In genomic region chr12:4751654-4752053, GRCh38 we compare ENCODE assay signal across 2 cellular contexts. TPM values are rescaled to one million over a fixed set of nuclear protein-coding genes. Genes with fewer than 3 reads are reported as not detected.
"Had no signal": no experiment of that assay in that cellular context is flagged by ENCODE, and none has a peak within 500 bp of the region (broad histone marks: within the 10 kb centered on the region; RNA-seq: fewer than 3 reads in every experiment).

No MANE protein-coding gene starts in this region.

RNA-seq across cellular contexts. Expression of gene GALNT8, which starts 31.5 kb away (rescaled TPM):
- total RNA-seq: GM23248, HFFc6 had no signal
- polyA plus RNA-seq: GM23248 had no signal
